Comparison of ENCODE assay signal across 22 cellular contexts in the genomic region with DNA sequence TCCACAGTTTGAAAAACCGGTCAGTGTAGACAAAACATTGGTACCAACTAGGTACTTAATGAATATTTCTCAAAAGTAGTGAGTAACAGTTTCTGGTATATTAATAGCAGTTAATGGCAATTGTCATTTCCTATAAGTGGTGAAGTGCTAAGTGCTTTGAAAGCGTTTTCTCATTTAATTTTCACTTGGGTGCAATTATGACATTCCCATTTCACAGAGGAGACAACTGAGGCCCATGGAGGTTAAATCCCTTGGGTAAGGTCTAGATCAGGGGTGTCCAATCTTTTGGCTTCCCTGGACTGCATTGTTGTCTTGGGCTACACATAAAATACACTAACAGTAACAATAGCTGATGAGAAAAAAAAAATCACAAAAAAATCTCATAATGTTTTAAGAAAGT. TPM values are rescaled to one million over a fixed set of nuclear protein-coding genes. Genes with fewer than 3 reads are reported as not detected.
DNase-seq lines count a peak whose midpoint lies in the region; ATAC-seq, FAIRE-seq and TF ChIP-seq lines count a peak whose summit lies in the region.
"Had no signal": no experiment of that assay in that cellular context is flagged by ENCODE, and none has a peak within 500 bp of the region (broad histone marks: within the 10 kb centered on the region; RNA-seq: fewer than 3 reads in every experiment).

No MANE protein-coding gene starts in this region.

- CTCF ChIA-PET in CD8-positive, alpha-beta T cell (lab: Charles Lee), result interaction anchor here (0.6 kb wide), 1 partner anchor 102 kb away, joined by 3 read pairs; no protein-coding TSS in a partner anchor
- CTCF ChIA-PET in H1 (lab: Charles Lee; ENCODE audit: partially characterized antibody), result interaction anchor here (0.7 to 0.9 kb wide), 2 partner anchors 102 to 137 kb away, joined by 3 read pairs; no protein-coding TSS in a partner anchor

- TF ChIP-seq CTCF in CD8-positive, alpha-beta T cell (IDR thresholded peaks at IDR 0.05), result no peak
- no peak for TF ChIP-seq CTCF in H1 (IDR thresholded peaks at IDR 0.05; ENCODE audit: control extremely low read depth in 1 of 3, insufficient read depth in 1 of 3, low read depth in 1 of 3, low read length in 3 of 3)
- TF ChIP-seq CTCF in neural crest cell (conservative IDR thresholded peaks at IDR 0.05), result no peak

- peaks cover 0 to 2% of the 10 kb centered on the region in 2 experiments for H4K20me1 ChIP-seq in H1 (replicated peaks in 1 of 2; ENCODE audit: control insufficient read depth in 1 of 2, insufficient read depth in 2 of 2, low read length in 2 of 2)

- no peak overlapping the region for H2BK12ac ChIP-seq in H1 (ENCODE audit: low read depth, low read length)

- no peak overlapping the region for H3K4me3 ChIP-seq in CD8-positive, alpha-beta T cell (ENCODE audit: low read depth, low read length)
- peak overlapping the region; percentile 74 for H3K4me3 ChIP-seq in HUES64 (ENCODE audit: low read length)
- H3K4me3 ChIP-seq in H1 (ENCODE audit: extremely low read depth in 1 of 4, insufficient read depth in 2 of 4, low read depth in 3 of 4, low read length in 4 of 4), result peak overlapping the region in 3 of 4 experiments; percentile 53 to 76 (median 64); a peak in 6 of 8 replicates
- H3K4me3 ChIP-seq: colonic mucosa, MG63 had no signal

- no peak for TF ChIP-seq RAD21 in H1 (IDR thresholded peaks at IDR 0.05 in 1 of 2, conservative IDR thresholded peaks at IDR 0.05 in 1 of 2; ENCODE audit: low read depth in 2 of 2, low read length in 2 of 2)

- peaks cover 4% of the 10 kb centered on the region for H3K27me3 ChIP-seq in CD8-positive, alpha-beta T cell (ENCODE audit: insufficient read depth, low read length)
- H3K27me3 ChIP-seq in HUES64 (ENCODE audit: insufficient read depth, low read length) (peaks cover 23% of the 10 kb centered on the region), H1 (replicated peaks in 1 of 4; ENCODE audit: control insufficient read depth in 3 of 4, extremely low read depth in 1 of 4, insufficient read depth in 3 of 4, low read length in 3 of 4) (peaks cover 0 to 15% (median 8%) of the 10 kb centered on the region in 4 experiments; a peak in 5 of 7 replicates)

- no peak overlapping the region for H2AK5ac ChIP-seq in H1 (ENCODE audit: low read depth, low read length)

- peaks cover 2% of the 10 kb centered on the region for H3K9me3 Mint-ChIP-seq in CD8-positive, alpha-beta T cell
- H3K9me3 Mint-ChIP-seq in neural crest cell, result no peaks in the 10 kb centered on the region

- no peak overlapping the region for H3K23ac ChIP-seq in H1 (ENCODE audit: insufficient read length)

- ATAC-seq in CD8-positive, alpha-beta T cell, result no peak
- ATAC-seq in HG02981 (IDR thresholded peaks at IDR 0.05; ENCODE audit: unreplicated experiment), result no peak

- TF ChIP-seq POLR2A in H1 (IDR thresholded peaks at IDR 0.05; ENCODE audit: control extremely low read depth in 1 of 2, low read depth in 2 of 2, low read length in 2 of 2), result no peak

- POLR2A ChIA-PET in CD8-positive, alpha-beta T cell (lab: Charles Lee), result no interaction called here
- POLR2A ChIA-PET in H1 (lab: Charles Lee; ENCODE audit: partially characterized antibody), result no interaction called here

- peak overlapping the region; percentile 87; the same call in 1 of the 2 replicates for H3K18ac ChIP-seq in H1 (ENCODE audit: extremely low read depth, low read length)

- H3K56ac ChIP-seq in H1 (replicated peaks; ENCODE audit: insufficient read length, low read depth, low read length), result no peak overlapping the region

- H3K14ac ChIP-seq in H1 (ENCODE audit: insufficient read length), result no peak overlapping the region

- H3K27ac ChIP-seq in CD8-positive, alpha-beta T cell (ENCODE audit: low read depth, low read length), result no peak overlapping the region
- no peak overlapping the region for H3K27ac ChIP-seq in HUES64 (ENCODE audit: low read depth, low read length)
- no peak overlapping the region for H3K27ac ChIP-seq in H1 (ENCODE audit: low read depth, low read length)
- no peak overlapping the region for H3K27ac ChIP-seq in caudate nucleus (ENCODE audit: low read depth, low read length)
- H3K27ac ChIP-seq: colonic mucosa, suprapubic skin had no signal

- no peaks in the 10 kb centered on the region for H3K36me3 ChIP-seq in CD8-positive, alpha-beta T cell (ENCODE audit: insufficient read depth, low read length)
- H3K36me3 ChIP-seq in HUES64 (ENCODE audit: insufficient read depth, low read length) (no peaks in the 10 kb centered on the region), H1 (ENCODE audit: control insufficient read depth in 2 of 4, insufficient read depth in 4 of 4, low read length in 3 of 4) (no peaks in the 10 kb centered on the region; a peak in 2 of 8 replicates)
- H3K36me3 ChIP-seq: colonic mucosa, MG63, suprapubic skin had no signal

- no peaks in the 10 kb centered on the region for H3K36me3 Mint-ChIP-seq in CD8-positive, alpha-beta T cell
- H3K36me3 Mint-ChIP-seq in neural crest cell (ENCODE audit: low read depth), result no peaks in the 10 kb centered on the region

- TF ChIP-seq EP300 in H1 (IDR thresholded peaks at IDR 0.05; ENCODE audit: borderline replicate concordance in 1 of 2, low read depth in 2 of 2, low read length in 2 of 2), result no peak

- H3K79me1 ChIP-seq in H1 (ENCODE audit: low read depth, low read length), result no peaks in the 10 kb centered on the region

- no peak for DNase-seq in CD8-positive, alpha-beta T cell
- DNase-seq in H1 (ENCODE audit: low read depth in 1 of 2, low spot score in 2 of 2) (no peak), neural crest cell (ENCODE audit: low read depth, low spot score) (no peak), caudate nucleus (lab: John Stamatoyannopoulos, UW) (no peak), NCI-H2227 treated with DMSO at 0.1 percent for 48 hours (lab: John Stamatoyannopoulos, UW) (no peak)
- DNase-seq: activated CD4-positive, alpha-beta memory T cell treated with anti-CD3 and anti-CD28 coated beads, Interleukin-2, amount 10 ng/mL, durations not matched to agents 7 days and 5 days; activated CD4-positive, CD25-positive, alpha-beta regulatory T cell; Calu3; colonic mucosa; MG63; NCI-H1436 treated with DMSO at 0.1 percent for 48 hours; PC-3; retina; SIG-M5 had no signal

- peak overlapping the region; percentile 65 to 68 for H3K4me2 ChIP-seq in H1 (ENCODE audit: insufficient read depth in 1 of 2, low read depth in 2 of 2, low read length in 2 of 2)

- intact Hi-C loops in CD8-positive, alpha-beta T cell (cut with DNase I, micrococcal nuclease), result no loop called here

- H2AFZ ChIP-seq in H1 (ENCODE audit: low read length), result 0 out of 2 replicates have a peak overlapping the region, but pooled peaks have one; percentile 87

- H3K27me3 Mint-ChIP-seq in CD8-positive, alpha-beta T cell (ENCODE audit: low read depth), result peaks cover 47% of the 10 kb centered on the region
- H3K27me3 Mint-ChIP-seq in neural crest cell (ENCODE audit: low read depth), result peaks cover 56% of the 10 kb centered on the region

- no peak overlapping the region for H4K91ac ChIP-seq in H1 (replicated peaks; ENCODE audit: insufficient read length, low read length)

- peaks cover 7% of the 10 kb centered on the region for H3K4me1 Mint-ChIP-seq in CD8-positive, alpha-beta T cell (ENCODE audit: low read depth)
- peaks cover 6% of the 10 kb centered on the region for H3K4me1 Mint-ChIP-seq in neural crest cell
- H3K4me1 Mint-ChIP-seq: activated CD4-positive, alpha-beta memory T cell treated with anti-CD3 and anti-CD28 coated beads, Interleukin-2, amount 10 ng/mL, durations not matched to agents 7 days and 5 days had no signal

- H3K23me2 ChIP-seq in H1 (ENCODE audit: low read depth, low read length), result peaks cover 13% of the 10 kb centered on the region; the same call in 1 of the 2 replicates

- H3K27ac Mint-ChIP-seq in CD8-positive, alpha-beta T cell, result no peak overlapping the region
- H3K27ac Mint-ChIP-seq in neural crest cell (ENCODE audit: unreplicated experiment), result no peak overlapping the region
- H3K27ac Mint-ChIP-seq: activated CD4-positive, alpha-beta memory T cell treated with anti-CD3 and anti-CD28 coated beads, Interleukin-2, amount 10 ng/mL, durations not matched to agents 7 days and 5 days; activated naive CD4-positive, alpha-beta T cell treated with anti-CD3 and anti-CD28 coated beads, Interleukin-2, amount 50 U/mL, for 72 hours had no signal

- no peaks in the 10 kb centered on the region for H3K9me3 ChIP-seq in CD8-positive, alpha-beta T cell (ENCODE audit: low read length)
- H3K9me3 ChIP-seq in HUES64 (ENCODE audit: insufficient read depth, low read depth, low read length) (peaks cover 61% of the 10 kb centered on the region), H1 (ENCODE audit: insufficient read depth in 2 of 2, low read depth in 1 of 2, low read length in 1 of 2) (peaks cover 4% of the 10 kb centered on the region in 2 experiments; a peak in 2 of 4 replicates)
- H3K9me3 ChIP-seq: colonic mucosa, suprapubic skin had no signal

- no peak overlapping the region for H4K5ac ChIP-seq in H1 (ENCODE audit: insufficient read length, low read depth, low read length)

- peak overlapping the region; percentile 75; the same call in 1 of the 2 replicates for H4K8ac ChIP-seq in H1 (ENCODE audit: extremely low read depth, insufficient read depth, low read length)

- peak overlapping the region; percentile 38 for H3K4me3 Mint-ChIP-seq in CD8-positive, alpha-beta T cell
- H3K4me3 Mint-ChIP-seq in neural crest cell, result peak overlapping the region; percentile 57
- H3K4me3 Mint-ChIP-seq: activated CD4-positive, alpha-beta memory T cell treated with anti-CD3 and anti-CD28 coated beads, Interleukin-2, amount 10 ng/mL, durations not matched to agents 7 days and 5 days had no signal

- H2BK5ac ChIP-seq in H1 (ENCODE audit: low read depth, low read length), result no peak overlapping the region

- H2BK20ac ChIP-seq in H1 (ENCODE audit: low read length), result no peak overlapping the region

- H3K79me2 ChIP-seq in H1 (ENCODE audit: control insufficient read depth in 1 of 2, insufficient read depth in 2 of 2, low read length in 2 of 2), result no peaks in the 10 kb centered on the region

- H3K4me1 ChIP-seq in CD8-positive, alpha-beta T cell (ENCODE audit: insufficient read depth, low read length), result peaks cover 12% of the 10 kb centered on the region
- H3K4me1 ChIP-seq in HUES64 (ENCODE audit: insufficient read depth, low read length) (no peaks in the 10 kb centered on the region), H1 (replicated peaks in 1 of 4; ENCODE audit: control insufficient read depth in 3 of 4, insufficient read depth in 4 of 4, low read length in 3 of 4) (peaks cover 0 to 4% (median 0%) of the 10 kb centered on the region in 4 experiments; a peak in 2 of 7 replicates)
- H3K4me1 ChIP-seq: colonic mucosa had no signal

- no peak overlapping the region for H2BK15ac ChIP-seq in H1 (ENCODE audit: low read length)

- no peak overlapping the region for H3K4ac ChIP-seq in H1 (replicated peaks; ENCODE audit: insufficient read length, low read depth, low read length)

- H3K9ac ChIP-seq in HUES64 (ENCODE audit: low read depth, low read length), result no peak overlapping the region
- H3K9ac ChIP-seq in H1 (replicated peaks in 1 of 4; ENCODE audit: extremely low read depth in 1 of 4, low read depth in 3 of 4, low read length in 3 of 4), result no peak overlapping the region

- FAIRE-seq in H1 (lab: Jason Lieb, UNC), result no peak
- FAIRE-seq: endometrium, GM18507, keratinocyte had no signal

- no peak overlapping the region for H2BK120ac ChIP-seq in H1 (replicated peaks; ENCODE audit: low read depth, low read length)

- WGBS in HUES64, result 78% methylated on average over 1 of the region's 2 CpGs
- WGBS in H1 (ENCODE audit: extremely low coverage in 1 of 2, insufficient coverage in 1 of 2, insufficient read length in 1 of 2, insufficient replicate concordance in 2 of 2, low coverage in 1 of 2, low lambda C conversion rate in 2 of 2, missing lambda C conversion rate in 1 of 2), 2 experiments, result 73% methylated on average over 2 of the region's 2 CpGs; no CpG with 5 or more reads in 1 of the 2 experiments

RNA-seq across cellular contexts. Expression of gene SYT3, which starts 0.7 kb away (rescaled TPM):
- total RNA-seq in CD8-positive, alpha-beta T cell, result under 1 TPM in 1 of 2 experiments, not detected in 1; 0.28 TPM
- polyA plus RNA-seq in HUES64 (2013, experiment 1 of 2), result 1.6 TPM
- polyA plus RNA-seq in HUES64 (2013, experiment 2 of 2), result 1.5 TPM
- total RNA-seq in H1 (2021; fragmentation: NEBNext Ultra II Directional; extraction: Animal tissue kit (Norgen Biotek cat#: 25700)), result 13.9 and 17.3 TPM in 2 replicates
- polyA plus RNA-seq in H1 (2011; rRNA removed), result 6.7 and 12.7 TPM in 2 replicates
- polyA plus RNA-seq in H1 (2011; cell fraction: cytosol; rRNA removed), result 6.2 TPM
- polyA plus RNA-seq in H1 (2011; cell fraction: nucleus; rRNA removed), result 13.0 TPM
- 11.9 to 13.7 TPM (median 12.9 TPM) in 4 replicates for polyA plus RNA-seq in H1 (2012, experiment 1 of 2)
- polyA plus RNA-seq in H1 (2012, experiment 2 of 2), result 12.1 TPM
- 11.8 TPM for polyA plus RNA-seq in H1 (2013, experiment 1 of 2)
- 12.4 TPM for polyA plus RNA-seq in H1 (2013, experiment 2 of 2)
- 3.1 and 5.1 TPM in 2 replicates for polyA minus RNA-seq in H1 (2011; rRNA and poly(A)+ RNA removed)
- 4.0 TPM for polyA minus RNA-seq in H1 (2011; cell fraction: cytosol; rRNA and poly(A)+ RNA removed)
- polyA minus RNA-seq in H1 (2011; cell fraction: nucleus; rRNA and poly(A)+ RNA removed), result 4.0 TPM
- total RNA-seq in neural crest cell, result 1.4 and 2.0 TPM in 2 replicates
- total RNA-seq: activated CD4-positive, alpha-beta memory T cell treated with anti-CD3 and anti-CD28 coated beads, Interleukin-2, amount 10 ng/mL, durations not matched to agents 7 days and 5 days; Calu3; T-helper 2 cell treated with Interferon-gamma antibody and Interleukin-4, amounts not matched to agents 100 ng/mL and 5 ng/mL, for 36 hours had no signal
- polyA plus RNA-seq: keratinocyte had no signal

RNA-seq across cellular contexts. Expression of gene C19orf81, which starts 8.9 kb away (rescaled TPM):
- not detected for total RNA-seq in CD8-positive, alpha-beta T cell
- polyA plus RNA-seq in HUES64 (2013, experiment 1 of 2), result 1.3 TPM
- 2.2 TPM for polyA plus RNA-seq in HUES64 (2013, experiment 2 of 2)
- total RNA-seq in H1 (2021; fragmentation: NEBNext Ultra II Directional; extraction: Animal tissue kit (Norgen Biotek cat#: 25700)), result 11.7 and 14.2 TPM in 2 replicates
- 13.0 and 22.0 TPM in 2 replicates for polyA plus RNA-seq in H1 (2011; rRNA removed)
- 12.6 TPM for polyA plus RNA-seq in H1 (2011; cell fraction: cytosol; rRNA removed)
- 15.7 TPM for polyA plus RNA-seq in H1 (2011; cell fraction: nucleus; rRNA removed)
- 2.5 to 17.3 TPM (median 15.4 TPM) in 4 replicates for polyA plus RNA-seq in H1 (2012, experiment 1 of 2)
- 7.0 TPM for polyA plus RNA-seq in H1 (2012, experiment 2 of 2)
- polyA plus RNA-seq in H1 (2013, experiment 1 of 2), result 20.4 TPM
- polyA plus RNA-seq in H1 (2013, experiment 2 of 2), result 20.0 TPM
- not detected in 2 replicates for polyA minus RNA-seq in H1 (2011; rRNA and poly(A)+ RNA removed)
- polyA minus RNA-seq in H1 (2011; cell fraction: cytosol; rRNA and poly(A)+ RNA removed), result not detected
- 7.5 TPM for polyA minus RNA-seq in H1 (2011; cell fraction: nucleus; rRNA and poly(A)+ RNA removed)
- total RNA-seq in neural crest cell, result 7.9 and 9.2 TPM in 2 replicates
- total RNA-seq: activated CD4-positive, alpha-beta memory T cell treated with anti-CD3 and anti-CD28 coated beads, Interleukin-2, amount 10 ng/mL, durations not matched to agents 7 days and 5 days; Calu3; colonic mucosa; T-helper 2 cell treated with Interferon-gamma antibody and Interleukin-4, amounts not matched to agents 100 ng/mL and 5 ng/mL, for 36 hours had no signal
- polyA plus RNA-seq: keratinocyte had no signal
